In the genomic region with DNA sequence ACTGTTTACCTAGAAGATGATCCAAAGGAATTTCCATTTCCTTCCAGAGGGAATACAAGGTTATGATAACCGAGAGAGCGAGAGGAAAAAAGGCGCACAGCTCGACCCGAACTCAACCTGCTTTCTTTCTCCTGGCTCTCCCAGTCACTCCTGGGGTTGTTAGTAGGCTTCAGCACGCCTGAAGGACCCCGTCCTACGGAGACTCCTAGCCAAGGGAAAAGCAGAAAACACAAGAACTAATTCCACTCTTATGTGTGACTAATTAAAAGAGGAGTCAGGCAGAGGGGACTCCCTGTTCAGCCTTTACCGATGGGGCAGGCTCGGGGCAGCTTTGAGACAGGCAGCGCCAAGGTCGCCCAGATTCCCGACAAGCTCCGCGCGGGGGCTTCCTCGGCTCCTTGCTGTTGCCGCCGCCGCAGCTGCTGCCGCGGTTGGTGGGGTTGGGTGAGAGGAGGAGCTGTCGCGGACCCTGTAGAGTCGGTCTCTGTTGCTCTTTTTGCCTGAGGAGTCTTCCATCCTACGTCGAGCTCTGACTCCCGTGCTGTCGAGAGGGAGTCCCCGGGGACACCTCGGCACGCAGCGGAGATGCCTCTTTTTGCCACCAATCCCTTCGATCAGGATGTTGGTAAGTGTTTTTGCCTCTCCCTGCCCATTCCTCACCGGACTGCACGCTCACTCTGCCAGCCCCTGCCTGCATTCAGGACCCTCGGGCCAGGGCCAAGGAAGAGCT, we compare ENCODE assay signal across 1 cellular context.
TF ChIP-seq lines count a peak whose summit lies in the region.

A gene (plus strand): TSS at position 397 of the 730 bp plus-strand sequence. CDS start 189 bp downstream, at position 586.

TF ChIP-seq in HepG2, 621 proteins besides CTCF, POLR2A, EP300 and RAD21 (continued from another document and continues in another):
- TF ChIP-seq, protein P1, sequence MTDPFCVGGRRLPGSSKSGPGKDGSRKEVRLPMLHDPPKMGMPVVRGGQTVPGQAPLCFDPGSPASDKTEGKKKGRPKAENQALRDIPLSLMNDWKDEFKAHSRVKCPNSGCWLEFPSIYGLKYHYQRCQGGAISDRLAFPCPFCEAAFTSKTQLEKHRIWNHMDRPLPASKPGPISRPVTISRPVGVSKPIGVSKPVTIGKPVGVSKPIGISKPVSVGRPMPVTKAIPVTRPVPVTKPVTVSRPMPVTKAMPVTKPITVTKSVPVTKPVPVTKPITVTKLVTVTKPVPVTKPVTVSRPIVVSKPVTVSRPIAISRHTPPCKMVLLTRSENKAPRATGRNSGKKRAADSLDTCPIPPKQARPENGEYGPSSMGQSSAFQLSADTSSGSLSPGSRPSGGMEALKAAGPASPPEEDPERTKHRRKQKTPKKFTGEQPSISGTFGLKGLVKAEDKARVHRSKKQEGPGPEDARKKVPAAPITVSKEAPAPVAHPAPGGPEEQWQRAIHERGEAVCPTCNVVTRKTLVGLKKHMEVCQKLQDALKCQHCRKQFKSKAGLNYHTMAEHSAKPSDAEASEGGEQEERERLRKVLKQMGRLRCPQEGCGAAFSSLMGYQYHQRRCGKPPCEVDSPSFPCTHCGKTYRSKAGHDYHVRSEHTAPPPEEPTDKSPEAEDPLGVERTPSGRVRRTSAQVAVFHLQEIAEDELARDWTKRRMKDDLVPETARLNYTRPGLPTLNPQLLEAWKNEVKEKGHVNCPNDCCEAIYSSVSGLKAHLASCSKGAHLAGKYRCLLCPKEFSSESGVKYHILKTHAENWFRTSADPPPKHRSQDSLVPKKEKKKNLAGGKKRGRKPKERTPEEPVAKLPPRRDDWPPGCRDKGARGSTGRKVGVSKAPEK (CRISPR knock-in tag; IDR thresholded peaks at IDR 0.05; ENCODE audit: borderline replicate concordance) = no peak
- TF ChIP-seq ZMAT3 (CRISPR knock-in tag; conservative IDR thresholded peaks at IDR 0.05) = no peak
- no peak for TF ChIP-seq SNAI1 (CRISPR knock-in tag; IDR thresholded peaks at IDR 0.05; ENCODE audit: borderline replicate concordance)
- no peak for TF ChIP-seq HOXA9 (CRISPR knock-in tag; IDR thresholded peaks at IDR 0.05; ENCODE audit: borderline replicate concordance)
- TF ChIP-seq ZSCAN12 (CRISPR knock-in tag; IDR thresholded peaks at IDR 0.05) = no peak
- TF ChIP-seq, protein P2, sequence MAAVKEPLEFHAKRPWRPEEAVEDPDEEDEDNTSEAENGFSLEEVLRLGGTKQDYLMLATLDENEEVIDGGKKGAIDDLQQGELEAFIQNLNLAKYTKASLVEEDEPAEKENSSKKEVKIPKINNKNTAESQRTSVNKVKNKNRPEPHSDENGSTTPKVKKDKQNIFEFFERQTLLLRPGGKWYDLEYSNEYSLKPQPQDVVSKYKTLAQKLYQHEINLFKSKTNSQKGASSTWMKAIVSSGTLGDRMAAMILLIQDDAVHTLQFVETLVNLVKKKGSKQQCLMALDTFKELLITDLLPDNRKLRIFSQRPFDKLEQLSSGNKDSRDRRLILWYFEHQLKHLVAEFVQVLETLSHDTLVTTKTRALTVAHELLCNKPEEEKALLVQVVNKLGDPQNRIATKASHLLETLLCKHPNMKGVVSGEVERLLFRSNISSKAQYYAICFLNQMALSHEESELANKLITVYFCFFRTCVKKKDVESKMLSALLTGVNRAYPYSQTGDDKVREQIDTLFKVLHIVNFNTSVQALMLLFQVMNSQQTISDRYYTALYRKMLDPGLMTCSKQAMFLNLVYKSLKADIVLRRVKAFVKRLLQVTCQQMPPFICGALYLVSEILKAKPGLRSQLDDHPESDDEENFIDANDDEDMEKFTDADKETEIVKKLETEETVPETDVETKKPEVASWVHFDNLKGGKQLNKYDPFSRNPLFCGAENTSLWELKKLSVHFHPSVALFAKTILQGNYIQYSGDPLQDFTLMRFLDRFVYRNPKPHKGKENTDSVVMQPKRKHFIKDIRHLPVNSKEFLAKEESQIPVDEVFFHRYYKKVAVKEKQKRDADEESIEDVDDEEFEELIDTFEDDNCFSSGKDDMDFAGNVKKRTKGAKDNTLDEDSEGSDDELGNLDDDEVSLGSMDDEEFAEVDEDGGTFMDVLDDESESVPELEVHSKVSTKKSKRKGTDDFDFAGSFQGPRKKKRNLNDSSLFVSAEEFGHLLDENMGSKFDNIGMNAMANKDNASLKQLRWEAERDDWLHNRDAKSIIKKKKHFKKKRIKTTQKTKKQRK (IDR thresholded peaks at IDR 0.05; ENCODE audit: low read length) = no peak
- TF ChIP-seq, protein P3, sequence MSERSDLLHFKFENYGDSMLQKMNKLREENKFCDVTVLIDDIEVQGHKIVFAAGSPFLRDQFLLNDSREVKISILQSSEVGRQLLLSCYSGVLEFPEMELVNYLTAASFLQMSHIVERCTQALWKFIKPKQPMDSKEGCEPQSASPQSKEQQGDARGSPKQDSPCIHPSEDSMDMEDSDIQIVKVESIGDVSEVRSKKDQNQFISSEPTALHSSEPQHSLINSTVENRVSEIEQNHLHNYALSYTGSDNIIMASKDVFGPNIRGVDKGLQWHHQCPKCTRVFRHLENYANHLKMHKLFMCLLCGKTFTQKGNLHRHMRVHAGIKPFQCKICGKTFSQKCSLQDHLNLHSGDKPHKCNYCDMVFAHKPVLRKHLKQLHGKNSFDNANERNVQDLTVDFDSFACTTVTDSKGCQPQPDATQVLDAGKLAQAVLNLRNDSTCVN (CRISPR knock-in tag; IDR thresholded peaks at IDR 0.05; ENCODE audit: borderline replicate concordance) = no peak
- TF ChIP-seq, protein P4, sequence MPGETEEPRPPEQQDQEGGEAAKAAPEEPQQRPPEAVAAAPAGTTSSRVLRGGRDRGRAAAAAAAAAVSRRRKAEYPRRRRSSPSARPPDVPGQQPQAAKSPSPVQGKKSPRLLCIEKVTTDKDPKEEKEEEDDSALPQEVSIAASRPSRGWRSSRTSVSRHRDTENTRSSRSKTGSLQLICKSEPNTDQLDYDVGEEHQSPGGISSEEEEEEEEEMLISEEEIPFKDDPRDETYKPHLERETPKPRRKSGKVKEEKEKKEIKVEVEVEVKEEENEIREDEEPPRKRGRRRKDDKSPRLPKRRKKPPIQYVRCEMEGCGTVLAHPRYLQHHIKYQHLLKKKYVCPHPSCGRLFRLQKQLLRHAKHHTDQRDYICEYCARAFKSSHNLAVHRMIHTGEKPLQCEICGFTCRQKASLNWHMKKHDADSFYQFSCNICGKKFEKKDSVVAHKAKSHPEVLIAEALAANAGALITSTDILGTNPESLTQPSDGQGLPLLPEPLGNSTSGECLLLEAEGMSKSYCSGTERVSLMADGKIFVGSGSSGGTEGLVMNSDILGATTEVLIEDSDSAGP (CRISPR knock-in tag; IDR thresholded peaks at IDR 0.05; ENCODE audit: borderline replicate concordance) = peak; percentile 82; the same call in 1 of the 2 replicates
- TF ChIP-seq PHF5A (CRISPR knock-in tag; IDR thresholded peaks at IDR 0.05; ENCODE audit: low read depth, unreplicated experiment) = no peak
- TF ChIP-seq TGIF2 (CRISPR knock-in tag; IDR thresholded peaks at IDR 0.05) = peak; percentile 12; the same call in 1 of the 2 replicates
- TF ChIP-seq MED13 (CRISPR knock-in tag; IDR thresholded peaks at IDR 0.05) = no peak
- TF ChIP-seq TOE1 (CRISPR knock-in tag; IDR thresholded peaks at IDR 0.05) = 0 out of 2 replicates have a peak, but pooled peaks have one; percentile 39
- TF ChIP-seq ZNF350 (CRISPR knock-in tag; IDR thresholded peaks at IDR 0.05; ENCODE audit: borderline replicate concordance, low read depth) = peak; percentile 66; the same call in 1 of the 2 replicates
- TF ChIP-seq GTF3A (CRISPR knock-in tag; conservative IDR thresholded peaks at IDR 0.05) = no peak
- TF ChIP-seq TBL1XR1 (IDR thresholded peaks at IDR 0.05; ENCODE audit: borderline replicate concordance, low read length, partially characterized antibody) = peak; percentile 17
- no peak for TF ChIP-seq CHCHD3 (CRISPR knock-in tag; IDR thresholded peaks at IDR 0.05)
- TF ChIP-seq, protein P5, sequence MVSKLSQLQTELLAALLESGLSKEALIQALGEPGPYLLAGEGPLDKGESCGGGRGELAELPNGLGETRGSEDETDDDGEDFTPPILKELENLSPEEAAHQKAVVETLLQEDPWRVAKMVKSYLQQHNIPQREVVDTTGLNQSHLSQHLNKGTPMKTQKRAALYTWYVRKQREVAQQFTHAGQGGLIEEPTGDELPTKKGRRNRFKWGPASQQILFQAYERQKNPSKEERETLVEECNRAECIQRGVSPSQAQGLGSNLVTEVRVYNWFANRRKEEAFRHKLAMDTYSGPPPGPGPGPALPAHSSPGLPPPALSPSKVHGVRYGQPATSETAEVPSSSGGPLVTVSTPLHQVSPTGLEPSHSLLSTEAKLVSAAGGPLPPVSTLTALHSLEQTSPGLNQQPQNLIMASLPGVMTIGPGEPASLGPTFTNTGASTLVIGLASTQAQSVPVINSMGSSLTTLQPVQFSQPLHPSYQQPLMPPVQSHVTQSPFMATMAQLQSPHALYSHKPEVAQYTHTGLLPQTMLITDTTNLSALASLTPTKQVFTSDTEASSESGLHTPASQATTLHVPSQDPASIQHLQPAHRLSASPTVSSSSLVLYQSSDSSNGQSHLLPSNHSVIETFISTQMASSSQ (IDR thresholded peaks at IDR 0.05; ENCODE audit: low read depth) = peak; percentile 8; the same call in 1 of the 2 replicates
- TF ChIP-seq, protein P5 (CRISPR knock-in tag; IDR thresholded peaks at IDR 0.05; ENCODE audit: borderline replicate concordance) = no peak
- 0 out of 2 replicates have a peak, but pooled peaks have one; percentile 7 for TF ChIP-seq FOSL2 (CRISPR knock-in tag; IDR thresholded peaks at IDR 0.05)
- no peak for TF ChIP-seq ETV5 (CRISPR knock-in tag; IDR thresholded peaks at IDR 0.05; ENCODE audit: borderline replicate concordance)
- no peak for TF ChIP-seq ZNF207 (IDR thresholded peaks at IDR 0.05; ENCODE audit: borderline replicate concordance)
- peak; percentile 27; the same call in 1 of the 2 replicates for TF ChIP-seq ESRRA (CRISPR knock-in tag; IDR thresholded peaks at IDR 0.05; ENCODE audit: low read depth)
- TF ChIP-seq, protein P6, sequence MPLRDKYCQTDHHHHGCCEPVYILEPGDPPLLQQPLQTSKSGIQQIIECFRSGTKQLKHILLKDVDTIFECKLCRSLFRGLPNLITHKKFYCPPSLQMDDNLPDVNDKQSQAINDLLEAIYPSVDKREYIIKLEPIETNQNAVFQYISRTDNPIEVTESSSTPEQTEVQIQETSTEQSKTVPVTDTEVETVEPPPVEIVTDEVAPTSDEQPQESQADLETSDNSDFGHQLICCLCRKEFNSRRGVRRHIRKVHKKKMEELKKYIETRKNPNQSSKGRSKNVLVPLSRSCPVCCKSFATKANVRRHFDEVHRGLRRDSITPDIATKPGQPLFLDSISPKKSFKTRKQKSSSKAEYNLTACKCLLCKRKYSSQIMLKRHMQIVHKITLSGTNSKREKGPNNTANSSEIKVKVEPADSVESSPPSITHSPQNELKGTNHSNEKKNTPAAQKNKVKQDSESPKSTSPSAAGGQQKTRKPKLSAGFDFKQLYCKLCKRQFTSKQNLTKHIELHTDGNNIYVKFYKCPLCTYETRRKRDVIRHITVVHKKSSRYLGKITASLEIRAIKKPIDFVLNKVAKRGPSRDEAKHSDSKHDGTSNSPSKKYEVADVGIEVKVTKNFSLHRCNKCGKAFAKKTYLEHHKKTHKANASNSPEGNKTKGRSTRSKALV (CRISPR knock-in tag; IDR thresholded peaks at IDR 0.05) = peak; percentile 63; the same call in 1 of the 2 replicates
- TF ChIP-seq, protein P7, sequence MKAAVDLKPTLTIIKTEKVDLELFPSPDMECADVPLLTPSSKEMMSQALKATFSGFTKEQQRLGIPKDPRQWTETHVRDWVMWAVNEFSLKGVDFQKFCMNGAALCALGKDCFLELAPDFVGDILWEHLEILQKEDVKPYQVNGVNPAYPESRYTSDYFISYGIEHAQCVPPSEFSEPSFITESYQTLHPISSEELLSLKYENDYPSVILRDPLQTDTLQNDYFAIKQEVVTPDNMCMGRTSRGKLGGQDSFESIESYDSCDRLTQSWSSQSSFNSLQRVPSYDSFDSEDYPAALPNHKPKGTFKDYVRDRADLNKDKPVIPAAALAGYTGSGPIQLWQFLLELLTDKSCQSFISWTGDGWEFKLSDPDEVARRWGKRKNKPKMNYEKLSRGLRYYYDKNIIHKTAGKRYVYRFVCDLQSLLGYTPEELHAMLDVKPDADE (CRISPR knock-in tag; IDR thresholded peaks at IDR 0.05) = no peak
- TF ChIP-seq PCBP1 (IDR thresholded peaks at IDR 0.05; ENCODE audit: borderline replicate concordance, low read depth, low read length) = no peak
- TF ChIP-seq, protein P8, sequence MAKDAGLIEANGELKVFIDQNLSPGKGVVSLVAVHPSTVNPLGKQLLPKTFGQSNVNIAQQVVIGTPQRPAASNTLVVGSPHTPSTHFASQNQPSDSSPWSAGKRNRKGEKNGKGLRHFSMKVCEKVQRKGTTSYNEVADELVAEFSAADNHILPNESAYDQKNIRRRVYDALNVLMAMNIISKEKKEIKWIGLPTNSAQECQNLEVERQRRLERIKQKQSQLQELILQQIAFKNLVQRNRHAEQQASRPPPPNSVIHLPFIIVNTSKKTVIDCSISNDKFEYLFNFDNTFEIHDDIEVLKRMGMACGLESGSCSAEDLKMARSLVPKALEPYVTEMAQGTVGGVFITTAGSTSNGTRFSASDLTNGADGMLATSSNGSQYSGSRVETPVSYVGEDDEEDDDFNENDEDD (CRISPR knock-in tag; IDR thresholded peaks at IDR 0.05; ENCODE audit: borderline replicate concordance) = peak; percentile 75; the same call in 1 of the 2 replicates
- no peak for TF ChIP-seq ZNF552 (CRISPR knock-in tag; IDR thresholded peaks at IDR 0.05; ENCODE audit: borderline replicate concordance)
- TF ChIP-seq BHLHE40 (IDR thresholded peaks at IDR 0.05; ENCODE audit: low read length) = peak; percentile 47; the same call in 1 of the 2 replicates
- no peak for TF ChIP-seq ZNF644 (CRISPR knock-in tag; IDR thresholded peaks at IDR 0.05; ENCODE audit: low read depth)
- no peak for TF ChIP-seq AGO1 (IDR thresholded peaks at IDR 0.05; ENCODE audit: low read depth, low read length, poor library complexity, severe bottlenecking)
- no peak for TF ChIP-seq SP1 (IDR thresholded peaks at IDR 0.05)
- no peak for TF ChIP-seq SP1 (CRISPR knock-in tag; IDR thresholded peaks at IDR 0.05)
- TF ChIP-seq ZNF629 (CRISPR knock-in tag; conservative IDR thresholded peaks at IDR 0.05) = no peak
